Comparison of ENCODE assay signal across 22 cellular contexts in the genomic region with DNA sequence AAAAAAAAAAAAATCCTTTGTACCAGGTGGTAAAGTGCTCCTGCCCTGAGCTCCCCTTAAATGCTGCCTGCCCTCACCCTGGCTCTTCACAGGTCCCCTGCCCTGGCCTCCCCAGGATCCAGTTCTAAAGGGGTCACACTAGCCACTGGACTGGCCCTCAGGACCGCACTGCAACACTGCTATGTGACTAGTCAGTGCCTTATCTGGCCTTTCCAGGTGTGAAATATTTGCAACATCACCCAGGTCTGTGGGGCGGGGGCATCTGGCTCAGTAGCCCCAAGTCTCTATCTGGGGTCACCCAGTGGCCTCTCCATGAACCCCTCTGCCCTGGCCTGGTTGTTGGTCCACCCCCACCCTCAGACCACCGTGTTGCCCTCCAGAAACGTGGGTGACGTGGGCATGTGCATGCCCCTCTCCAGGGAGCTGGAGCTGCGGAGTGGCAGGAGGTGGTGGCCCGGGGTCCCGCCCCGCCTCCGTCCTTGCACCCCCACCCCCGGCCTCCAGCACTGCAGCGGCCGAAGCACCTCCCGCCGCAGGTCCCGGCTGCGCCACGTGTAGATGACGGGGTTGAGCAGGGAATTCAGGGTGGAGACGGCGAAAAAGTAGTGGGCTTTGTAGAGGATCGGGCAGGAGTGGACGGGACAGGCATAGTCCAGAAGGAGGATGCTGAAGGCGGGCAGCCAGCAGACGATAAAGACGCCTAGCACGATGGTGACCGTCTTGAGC.
"Had no signal": no experiment of that assay in that cellular context is flagged by ENCODE, and none has a peak within 500 bp of the region (broad histone marks: within the 10 kb centered on the region; RNA-seq: fewer than 3 reads in every experiment).

No MANE protein-coding gene starts in this region.

- H3K27ac ChIP-seq: VCaP had no signal

- H3K36me3 Mint-ChIP-seq: activated naive CD4-positive, alpha-beta T cell treated with anti-CD3 and anti-CD28 coated beads, Interleukin-2, amount 10 ng/mL, durations not matched to agents 7 days and 5 days; activated naive CD8-positive, alpha-beta T cell treated with anti-CD3 and anti-CD28 coated beads for 36 hours had no signal

- H3K27me3 Mint-ChIP-seq: activated CD8-positive, alpha-beta T cell treated with anti-CD3 and anti-CD28 coated beads for 36 hours; activated naive CD4-positive, alpha-beta T cell treated with anti-CD3 and anti-CD28 coated beads, Interleukin-2, amount 10 ng/mL, durations not matched to agents 7 days and 5 days; activated naive CD8-positive, alpha-beta T cell treated with anti-CD3 and anti-CD28 coated beads for 36 hours; T-cell had no signal

- H3K27ac Mint-ChIP-seq: activated CD8-positive, alpha-beta T cell treated with anti-CD3 and anti-CD28 coated beads for 36 hours; activated naive CD4-positive, alpha-beta T cell treated with anti-CD3 and anti-CD28 coated beads, Interleukin-2, amount 10 ng/mL, durations not matched to agents 7 days and 5 days; activated naive CD8-positive, alpha-beta T cell treated with anti-CD3 and anti-CD28 coated beads for 36 hours; activated T-cell treated with anti-CD3 and anti-CD28 coated beads, Interleukin-2, amount 50 U/mL, for 72 hours; activated T-helper 2 cell treated with anti-CD3 and anti-CD28 coated beads, Interferon-gamma antibody, Interleukin-2, Interleukin-4, amounts not matched to agents 10 μg/mL and 5 μg/mL and 100 μg/mL, durations not matched to agents 14 hours and 24 hours and 36 hours; T-cell had no signal

- H3K9me3 Mint-ChIP-seq: activated CD8-positive, alpha-beta T cell treated with anti-CD3 and anti-CD28 coated beads for 36 hours; activated naive CD4-positive, alpha-beta T cell treated with anti-CD3 and anti-CD28 coated beads, Interleukin-2, amount 10 ng/mL, durations not matched to agents 7 days and 5 days; activated naive CD8-positive, alpha-beta T cell treated with anti-CD3 and anti-CD28 coated beads for 36 hours; activated T-cell treated with anti-CD3 and anti-CD28 coated beads, Interleukin-2, amount 50 U/mL, for 72 hours; activated T-helper 2 cell treated with anti-CD3 and anti-CD28 coated beads, Interferon-gamma antibody, Interleukin-2, Interleukin-4, amounts not matched to agents 10 μg/mL and 5 μg/mL and 100 μg/mL, durations not matched to agents 14 hours and 24 hours and 36 hours; T-cell had no signal

- H3K4me3 Mint-ChIP-seq: activated CD8-positive, alpha-beta T cell treated with anti-CD3 and anti-CD28 coated beads for 36 hours; activated naive CD4-positive, alpha-beta T cell treated with anti-CD3 and anti-CD28 coated beads, Interleukin-2, amount 10 ng/mL, durations not matched to agents 7 days and 5 days; activated naive CD8-positive, alpha-beta T cell treated with anti-CD3 and anti-CD28 coated beads for 36 hours; activated T-cell treated with anti-CD3 and anti-CD28 coated beads, Interleukin-2, amount 50 U/mL, for 72 hours; T-cell had no signal

- DNase-seq: activated CD4-positive, alpha-beta T cell treated with anti-CD3 and anti-CD28 coated beads for 4 hours; activated CD8-positive, alpha-beta memory T cell treated with anti-CD3 and anti-CD28 coated beads, Interleukin-2, amount 50 U/mL, for 4 hours; activated CD8-positive, alpha-beta T cell treated with anti-CD3 and anti-CD28 coated beads for 36 hours; activated gamma-delta T cell treated with Interleukin-2 at 50 U/mL for 16 hours; activated naive CD4-positive, alpha-beta T cell treated with anti-CD3 and anti-CD28 coated beads, Interleukin-2, amount 10 ng/mL, durations not matched to agents 7 days and 5 days; activated naive CD8-positive, alpha-beta T cell treated with anti-CD3 and anti-CD28 coated beads for 36 hours; activated T-cell treated with anti-CD3 and anti-CD28 coated beads, Interleukin-2, amount 50 U/mL, for 72 hours; anterior cingulate cortex; central memory CD4-positive, alpha-beta T cell; Karpas-422; NCI-H1105 treated with DMSO at 0.1 percent for 48 hours; NCI-H1436 treated with DMSO at 0.1 percent for 48 hours; NCI-H187; NCI-H2081; NCI-H510A treated with DMSO at 0.1 percent for 48 hours; NCI-H69; NK-92 treated with Interleukin-12 subunit alpha and Interleukin-12 subunit beta, amount 100 ng/mL, for 24 hours; PC-3; SHP77 treated with DMSO at 0.1 percent for 48 hours; T-cell had no signal

- H3K4me1 Mint-ChIP-seq: activated naive CD4-positive, alpha-beta T cell treated with anti-CD3 and anti-CD28 coated beads, Interleukin-2, amount 10 ng/mL, durations not matched to agents 7 days and 5 days; activated naive CD8-positive, alpha-beta T cell treated with anti-CD3 and anti-CD28 coated beads for 36 hours had no signal

- ATAC-seq: activated CD8-positive, alpha-beta T cell treated with anti-CD3 and anti-CD28 coated beads for 36 hours; activated T-cell treated with anti-CD3 and anti-CD28 coated beads, Interleukin-2, amount 50 U/mL, for 72 hours; PC-3; T-cell had no signal
